2 cellular contexts compared by ENCODE assay signal in genomic region chr2:64748147-64748546, GRCh38.
TF ChIP-seq lines count a peak whose summit lies in the region.

No MANE protein-coding gene starts in this region.

TF ChIP-seq in HCT116, 20 proteins besides CTCF, POLR2A, EP300 and RAD21 (continued from another document):
- no peak for TF ChIP-seq YY1 (IDR thresholded peaks at IDR 0.05; ENCODE audit: extremely low read depth, insufficient replicate concordance, low read depth, low read length)
- TF ChIP-seq, protein P1, sequence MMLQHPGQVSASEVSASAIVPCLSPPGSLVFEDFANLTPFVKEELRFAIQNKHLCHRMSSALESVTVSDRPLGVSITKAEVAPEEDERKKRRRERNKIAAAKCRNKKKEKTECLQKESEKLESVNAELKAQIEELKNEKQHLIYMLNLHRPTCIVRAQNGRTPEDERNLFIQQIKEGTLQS (IDR thresholded peaks at IDR 0.05), result no peak
- TF ChIP-seq SP1 (IDR thresholded peaks at IDR 0.05; ENCODE audit: low read depth), result no peak
- no peak for TF ChIP-seq ZNF274 (IDR thresholded peaks at IDR 0.05; ENCODE audit: low read depth, low read length)
- no peak for TF ChIP-seq REST (IDR thresholded peaks at IDR 0.05; ENCODE audit: low read depth)
- no peak for TF ChIP-seq EZH2 (IDR thresholded peaks at IDR 0.05)
- no peak for TF ChIP-seq ZFX (IDR thresholded peaks at IDR 0.05)

TF ChIP-seq in HepG2, 621 proteins besides CTCF, POLR2A, EP300 and RAD21 (continued from another document and continues in another):
- TF ChIP-seq CREB3 (CRISPR knock-in tag; IDR thresholded peaks at IDR 0.05) (no peak), SP2 (CRISPR knock-in tag; IDR thresholded peaks at IDR 0.05) (no peak), ZNF780A (CRISPR knock-in tag; IDR thresholded peaks at IDR 0.05) (no peak), ZNF350 (CRISPR knock-in tag; IDR thresholded peaks at IDR 0.05; ENCODE audit: borderline replicate concordance, low read depth) (no peak), ATM (IDR thresholded peaks at IDR 0.05; ENCODE audit: borderline replicate concordance) (no peak), CENPT (CRISPR knock-in tag; IDR thresholded peaks at IDR 0.05; ENCODE audit: low read depth) (no peak), ZNF430 (CRISPR knock-in tag; IDR thresholded peaks at IDR 0.05) (0 out of 2 replicates have a peak, but pooled peaks have one; percentile 25), PRDM4 (CRISPR knock-in tag; IDR thresholded peaks at IDR 0.05; ENCODE audit: borderline replicate concordance) (no peak), DNMT3B (CRISPR knock-in tag; conservative IDR thresholded peaks at IDR 0.05) (no peak), AHDC1 (CRISPR knock-in tag; IDR thresholded peaks at IDR 0.05; ENCODE audit: borderline replicate concordance) (no peak), SNAPC4 (CRISPR knock-in tag; IDR thresholded peaks at IDR 0.05) (no peak), ONECUT2 (CRISPR knock-in tag; IDR thresholded peaks at IDR 0.05) (no peak), TGIF2 (CRISPR knock-in tag; IDR thresholded peaks at IDR 0.05) (no peak), MED8 (CRISPR knock-in tag; IDR thresholded peaks at IDR 0.05; ENCODE audit: insufficient replicate concordance) (no peak), SAFB2 (CRISPR knock-in tag; IDR thresholded peaks at IDR 0.05; ENCODE audit: borderline replicate concordance, low read depth) (no peak), IRF9 (CRISPR knock-in tag; IDR thresholded peaks at IDR 0.05; ENCODE audit: borderline replicate concordance) (no peak), HDAC2 (CRISPR knock-in tag; IDR thresholded peaks at IDR 0.05) (no peak), ZNF629 (CRISPR knock-in tag; conservative IDR thresholded peaks at IDR 0.05) (peak; percentile 80), ARID4A (CRISPR knock-in tag; IDR thresholded peaks at IDR 0.05; ENCODE audit: borderline replicate concordance) (0 out of 2 replicates have a peak, but pooled peaks have one; percentile 1), ZNF230 (CRISPR knock-in tag; IDR thresholded peaks at IDR 0.05) (no peak), ZMYM2 (CRISPR knock-in tag; IDR thresholded peaks at IDR 0.05) (peak; percentile 41; the same call in 1 of the 2 replicates), ZFYVE20 (CRISPR knock-in tag; IDR thresholded peaks at IDR 0.05; ENCODE audit: borderline replicate concordance, low read depth) (no peak)
- TF ChIP-seq, protein P2, sequence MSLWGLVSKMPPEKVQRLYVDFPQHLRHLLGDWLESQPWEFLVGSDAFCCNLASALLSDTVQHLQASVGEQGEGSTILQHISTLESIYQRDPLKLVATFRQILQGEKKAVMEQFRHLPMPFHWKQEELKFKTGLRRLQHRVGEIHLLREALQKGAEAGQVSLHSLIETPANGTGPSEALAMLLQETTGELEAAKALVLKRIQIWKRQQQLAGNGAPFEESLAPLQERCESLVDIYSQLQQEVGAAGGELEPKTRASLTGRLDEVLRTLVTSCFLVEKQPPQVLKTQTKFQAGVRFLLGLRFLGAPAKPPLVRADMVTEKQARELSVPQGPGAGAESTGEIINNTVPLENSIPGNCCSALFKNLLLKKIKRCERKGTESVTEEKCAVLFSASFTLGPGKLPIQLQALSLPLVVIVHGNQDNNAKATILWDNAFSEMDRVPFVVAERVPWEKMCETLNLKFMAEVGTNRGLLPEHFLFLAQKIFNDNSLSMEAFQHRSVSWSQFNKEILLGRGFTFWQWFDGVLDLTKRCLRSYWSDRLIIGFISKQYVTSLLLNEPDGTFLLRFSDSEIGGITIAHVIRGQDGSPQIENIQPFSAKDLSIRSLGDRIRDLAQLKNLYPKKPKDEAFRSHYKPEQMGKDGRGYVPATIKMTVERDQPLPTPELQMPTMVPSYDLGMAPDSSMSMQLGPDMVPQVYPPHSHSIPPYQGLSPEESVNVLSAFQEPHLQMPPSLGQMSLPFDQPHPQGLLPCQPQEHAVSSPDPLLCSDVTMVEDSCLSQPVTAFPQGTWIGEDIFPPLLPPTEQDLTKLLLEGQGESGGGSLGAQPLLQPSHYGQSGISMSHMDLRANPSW (CRISPR knock-in tag; IDR thresholded peaks at IDR 0.05; ENCODE audit: borderline replicate concordance), result no peak
- TF ChIP-seq, protein P3, sequence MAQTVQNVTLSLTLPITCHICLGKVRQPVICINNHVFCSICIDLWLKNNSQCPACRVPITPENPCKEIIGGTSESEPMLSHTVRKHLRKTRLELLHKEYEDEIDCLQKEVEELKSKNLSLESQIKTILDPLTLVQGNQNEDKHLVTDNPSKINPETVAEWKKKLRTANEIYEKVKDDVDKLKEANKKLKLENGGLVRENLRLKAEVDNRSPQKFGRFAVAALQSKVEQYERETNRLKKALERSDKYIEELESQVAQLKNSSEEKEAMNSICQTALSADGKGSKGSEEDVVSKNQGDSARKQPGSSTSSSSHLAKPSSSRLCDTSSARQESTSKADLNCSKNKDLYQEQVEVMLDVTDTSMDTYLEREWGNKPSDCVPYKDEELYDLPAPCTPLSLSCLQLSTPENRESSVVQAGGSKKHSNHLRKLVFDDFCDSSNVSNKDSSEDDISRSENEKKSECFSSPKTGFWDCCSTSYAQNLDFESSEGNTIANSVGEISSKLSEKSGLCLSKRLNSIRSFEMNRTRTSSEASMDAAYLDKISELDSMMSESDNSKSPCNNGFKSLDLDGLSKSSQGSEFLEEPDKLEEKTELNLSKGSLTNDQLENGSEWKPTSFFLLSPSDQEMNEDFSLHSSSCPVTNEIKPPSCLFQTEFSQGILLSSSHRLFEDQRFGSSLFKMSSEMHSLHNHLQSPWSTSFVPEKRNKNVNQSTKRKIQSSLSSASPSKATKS (CRISPR knock-in tag; IDR thresholded peaks at IDR 0.05), result no peak
